Comparison of ENCODE assay signal across 1 cellular context in the genomic region with DNA sequence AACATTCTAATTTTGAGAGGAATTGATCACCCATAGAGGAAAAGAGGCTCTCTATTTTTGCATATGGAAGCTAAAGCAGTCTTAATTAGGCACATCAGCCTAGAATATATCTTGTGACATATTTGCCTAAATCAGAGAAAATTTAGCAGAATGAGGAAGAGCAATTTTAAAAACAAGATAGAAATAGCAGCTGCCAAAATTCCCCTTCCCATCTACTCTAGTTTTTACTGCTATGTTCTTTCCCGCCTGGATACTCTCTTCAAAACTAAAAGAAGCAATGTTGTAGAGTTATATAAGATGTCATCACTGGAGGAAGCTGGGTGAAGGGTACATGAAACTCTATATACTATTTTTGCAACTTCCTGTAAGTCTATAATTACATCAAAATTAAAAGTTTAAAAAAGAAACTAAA.
TF ChIP-seq lines count a peak whose summit lies in the region.

No MANE protein-coding gene starts in this region.

TF ChIP-seq in WTC11, 78 proteins besides CTCF, POLR2A, EP300 and RAD21 (continued from another document):
- TF ChIP-seq, protein P1, sequence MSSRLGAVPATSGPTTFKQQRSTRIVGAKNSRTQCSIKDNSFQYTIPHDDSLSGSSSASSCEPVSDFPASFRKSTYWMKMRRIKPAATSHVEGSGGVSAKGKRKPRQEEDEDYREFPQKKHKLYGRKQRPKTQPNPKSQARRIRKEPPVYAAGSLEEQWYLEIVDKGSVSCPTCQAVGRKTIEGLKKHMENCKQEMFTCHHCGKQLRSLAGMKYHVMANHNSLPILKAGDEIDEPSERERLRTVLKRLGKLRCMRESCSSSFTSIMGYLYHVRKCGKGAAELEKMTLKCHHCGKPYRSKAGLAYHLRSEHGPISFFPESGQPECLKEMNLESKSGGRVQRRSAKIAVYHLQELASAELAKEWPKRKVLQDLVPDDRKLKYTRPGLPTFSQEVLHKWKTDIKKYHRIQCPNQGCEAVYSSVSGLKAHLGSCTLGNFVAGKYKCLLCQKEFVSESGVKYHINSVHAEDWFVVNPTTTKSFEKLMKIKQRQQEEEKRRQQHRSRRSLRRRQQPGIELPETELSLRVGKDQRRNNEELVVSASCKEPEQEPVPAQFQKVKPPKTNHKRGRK (CRISPR knock-in tag; IDR thresholded peaks at IDR 0.05; ENCODE audit: borderline replicate concordance), result no peak
- TF ChIP-seq, protein P2, sequence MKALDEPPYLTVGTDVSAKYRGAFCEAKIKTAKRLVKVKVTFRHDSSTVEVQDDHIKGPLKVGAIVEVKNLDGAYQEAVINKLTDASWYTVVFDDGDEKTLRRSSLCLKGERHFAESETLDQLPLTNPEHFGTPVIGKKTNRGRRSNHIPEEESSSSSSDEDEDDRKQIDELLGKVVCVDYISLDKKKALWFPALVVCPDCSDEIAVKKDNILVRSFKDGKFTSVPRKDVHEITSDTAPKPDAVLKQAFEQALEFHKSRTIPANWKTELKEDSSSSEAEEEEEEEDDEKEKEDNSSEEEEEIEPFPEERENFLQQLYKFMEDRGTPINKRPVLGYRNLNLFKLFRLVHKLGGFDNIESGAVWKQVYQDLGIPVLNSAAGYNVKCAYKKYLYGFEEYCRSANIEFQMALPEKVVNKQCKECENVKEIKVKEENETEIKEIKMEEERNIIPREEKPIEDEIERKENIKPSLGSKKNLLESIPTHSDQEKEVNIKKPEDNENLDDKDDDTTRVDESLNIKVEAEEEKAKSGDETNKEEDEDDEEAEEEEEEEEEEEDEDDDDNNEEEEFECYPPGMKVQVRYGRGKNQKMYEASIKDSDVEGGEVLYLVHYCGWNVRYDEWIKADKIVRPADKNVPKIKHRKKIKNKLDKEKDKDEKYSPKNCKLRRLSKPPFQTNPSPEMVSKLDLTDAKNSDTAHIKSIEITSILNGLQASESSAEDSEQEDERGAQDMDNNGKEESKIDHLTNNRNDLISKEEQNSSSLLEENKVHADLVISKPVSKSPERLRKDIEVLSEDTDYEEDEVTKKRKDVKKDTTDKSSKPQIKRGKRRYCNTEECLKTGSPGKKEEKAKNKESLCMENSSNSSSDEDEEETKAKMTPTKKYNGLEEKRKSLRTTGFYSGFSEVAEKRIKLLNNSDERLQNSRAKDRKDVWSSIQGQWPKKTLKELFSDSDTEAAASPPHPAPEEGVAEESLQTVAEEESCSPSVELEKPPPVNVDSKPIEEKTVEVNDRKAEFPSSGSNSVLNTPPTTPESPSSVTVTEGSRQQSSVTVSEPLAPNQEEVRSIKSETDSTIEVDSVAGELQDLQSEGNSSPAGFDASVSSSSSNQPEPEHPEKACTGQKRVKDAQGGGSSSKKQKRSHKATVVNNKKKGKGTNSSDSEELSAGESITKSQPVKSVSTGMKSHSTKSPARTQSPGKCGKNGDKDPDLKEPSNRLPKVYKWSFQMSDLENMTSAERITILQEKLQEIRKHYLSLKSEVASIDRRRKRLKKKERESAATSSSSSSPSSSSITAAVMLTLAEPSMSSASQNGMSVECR (CRISPR knock-in tag; IDR thresholded peaks at IDR 0.05; ENCODE audit: borderline replicate concordance), result no peak
- no peak for TF ChIP-seq SOX15 (CRISPR knock-in tag; IDR thresholded peaks at IDR 0.05)
- TF ChIP-seq FOXJ3 (CRISPR knock-in tag; IDR thresholded peaks at IDR 0.05; ENCODE audit: borderline replicate concordance), result no peak
- no peak for TF ChIP-seq IRF1 (CRISPR knock-in tag; IDR thresholded peaks at IDR 0.05)
